In the genomic region with DNA sequence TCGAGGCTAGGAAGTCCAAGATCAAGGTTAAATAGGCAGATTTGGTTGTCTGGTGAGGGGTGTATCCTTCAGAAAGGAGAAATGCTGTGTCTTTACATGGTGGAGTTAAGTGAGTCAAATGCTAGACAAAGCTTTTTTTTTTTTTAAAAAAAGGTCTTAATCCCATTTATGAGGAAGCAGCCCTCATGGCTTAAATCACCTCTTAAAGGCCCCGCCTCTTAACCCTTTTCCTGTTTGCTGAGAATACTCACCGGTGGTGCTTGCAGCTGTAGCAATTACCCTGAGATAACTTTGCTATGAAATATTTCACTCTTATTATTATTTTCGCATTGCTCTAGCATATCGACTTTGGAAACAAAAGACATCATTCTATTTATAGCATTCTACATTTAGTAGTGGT, we compare ENCODE assay signal across 14 cellular contexts.
"Had no signal": no experiment of that assay in that cellular context is flagged by ENCODE, and none has a peak within 500 bp of the region (broad histone marks: within the 10 kb centered on the region; RNA-seq: fewer than 3 reads in every experiment).

No MANE protein-coding gene starts in this region.

- ATAC-seq: activated T-helper 17 cell treated with anti-CD3 and anti-CD28 coated beads, Interleukin-2, amount 50 U/mL, for 72 hours; naive thymus-derived CD8-positive, alpha-beta T cell; stimulated activated memory B cell treated with anti-CD40 and anti-IgM and Interleukin-4, amounts not matched to agents 10 μg/mL and 1 μg/mL and 100 μg/mL, for 72 hours; WTC11 had no signal

- DNase-seq: activated CD4-positive, alpha-beta T cell treated with anti-CD3 and anti-CD28 coated beads for 48 hours; activated CD8-positive, alpha-beta memory T cell treated with anti-CD3 and anti-CD28 coated beads for 24 hours; activated naive CD4-positive, alpha-beta T cell treated with anti-CD3 and anti-CD28 coated beads for 36 hours; heart left ventricle; immature natural killer cell; mesenchymal stem cell; naive thymus-derived CD8-positive, alpha-beta T cell; stimulated activated CD4-positive, alpha-beta T cell treated with anti-CD3 and anti-CD28 coated beads, Interleukin-2, amount 100 ng/mL, for 48 hours had no signal

- H3K4me1 Mint-ChIP-seq: activated T-helper 17 cell treated with anti-CD3 and anti-CD28 coated beads, Interleukin-2, amount 50 U/mL, for 72 hours; immature natural killer cell; naive thymus-derived CD8-positive, alpha-beta T cell; stimulated activated memory B cell treated with anti-CD40 and anti-IgM and Interleukin-4, amounts not matched to agents 10 μg/mL and 1 μg/mL and 100 μg/mL, for 72 hours; WTC11 had no signal

- H3K36me3 ChIP-seq: heart left ventricle, neutrophil had no signal

- H3K27me3 Mint-ChIP-seq: activated T-helper 17 cell treated with anti-CD3 and anti-CD28 coated beads, Interleukin-2, amount 50 U/mL, for 72 hours; naive thymus-derived CD8-positive, alpha-beta T cell; stimulated activated memory B cell treated with anti-CD40 and anti-IgM and Interleukin-4, amounts not matched to agents 10 μg/mL and 1 μg/mL and 100 μg/mL, for 72 hours had no signal

- H3K27me3 ChIP-seq: heart left ventricle, neutrophil had no signal

- H3K9me3 ChIP-seq: neutrophil had no signal

- H3K4me3 Mint-ChIP-seq: activated naive CD4-positive, alpha-beta T cell treated with anti-CD3 and anti-CD28 coated beads for 36 hours; activated T-helper 17 cell treated with anti-CD3 and anti-CD28 coated beads, Interleukin-2, amount 50 U/mL, for 72 hours; immature natural killer cell; naive thymus-derived CD8-positive, alpha-beta T cell; stimulated activated memory B cell treated with anti-CD40 and anti-IgM and Interleukin-4, amounts not matched to agents 10 μg/mL and 1 μg/mL and 100 μg/mL, for 72 hours; WTC11 had no signal

- H3K27ac ChIP-seq: epithelial cell of prostate, heart left ventricle, neutrophil had no signal

- FAIRE-seq: frontal cortex had no signal

- H3K4me3 ChIP-seq: heart left ventricle had no signal
